1 cellular context compared by ENCODE assay signal in genomic region chr9:133135193-133135745, GRCh38.
TF ChIP-seq lines count a peak whose summit lies in the region.

No MANE protein-coding gene starts in this region.

TF ChIP-seq in HEK293, 187 proteins besides CTCF, POLR2A, EP300 and RAD21 (continued from another document):
- TF ChIP-seq, protein P1, sequence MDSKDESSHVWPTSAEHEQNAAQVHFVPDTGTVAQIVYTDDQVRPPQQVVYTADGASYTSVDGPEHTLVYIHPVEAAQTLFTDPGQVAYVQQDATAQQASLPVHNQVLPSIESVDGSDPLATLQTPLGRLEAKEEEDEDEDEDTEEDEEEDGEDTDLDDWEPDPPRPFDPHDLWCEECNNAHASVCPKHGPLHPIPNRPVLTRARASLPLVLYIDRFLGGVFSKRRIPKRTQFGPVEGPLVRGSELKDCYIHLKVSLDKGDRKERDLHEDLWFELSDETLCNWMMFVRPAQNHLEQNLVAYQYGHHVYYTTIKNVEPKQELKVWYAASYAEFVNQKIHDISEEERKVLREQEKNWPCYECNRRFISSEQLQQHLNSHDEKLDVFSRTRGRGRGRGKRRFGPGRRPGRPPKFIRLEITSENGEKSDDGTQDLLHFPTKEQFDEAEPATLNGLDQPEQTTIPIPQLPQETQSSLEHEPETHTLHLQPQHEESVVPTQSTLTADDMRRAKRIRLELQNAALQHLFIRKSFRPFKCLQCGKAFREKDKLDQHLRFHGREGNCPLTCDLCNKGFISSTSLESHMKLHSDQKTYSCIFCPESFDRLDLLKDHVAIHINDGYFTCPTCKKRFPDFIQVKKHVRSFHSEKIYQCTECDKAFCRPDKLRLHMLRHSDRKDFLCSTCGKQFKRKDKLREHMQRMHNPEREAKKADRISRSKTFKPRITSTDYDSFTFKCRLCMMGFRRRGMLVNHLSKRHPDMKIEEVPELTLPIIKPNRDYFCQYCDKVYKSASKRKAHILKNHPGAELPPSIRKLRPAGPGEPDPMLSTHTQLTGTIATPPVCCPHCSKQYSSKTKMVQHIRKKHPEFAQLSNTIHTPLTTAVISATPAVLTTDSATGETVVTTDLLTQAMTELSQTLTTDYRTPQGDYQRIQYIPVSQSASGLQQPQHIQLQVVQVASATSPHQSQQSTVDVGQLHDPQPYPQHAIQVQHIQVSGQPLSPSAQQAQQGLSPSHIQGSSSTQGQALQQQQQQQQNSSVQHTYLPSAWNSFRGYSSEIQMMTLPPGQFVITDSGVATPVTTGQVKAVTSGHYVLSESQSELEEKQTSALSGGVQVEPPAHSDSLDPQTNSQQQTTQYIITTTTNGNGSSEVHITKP (tag by site-specific recombination; IDR thresholded peaks at IDR 0.05): peak; percentile 57
- TF ChIP-seq ZNF248 (tag by site-specific recombination; IDR thresholded peaks at IDR 0.05) (no peak), GLIS2 (tag by site-specific recombination; IDR thresholded peaks at IDR 0.05) (peak; percentile 15; the same call in 1 of the 2 replicates), ZNF350 (tag by site-specific recombination; IDR thresholded peaks at IDR 0.05) (no peak), KLF17 (tag by site-specific recombination; IDR thresholded peaks at IDR 0.05) (peak; percentile 69), ZNF140 (tag by site-specific recombination; IDR thresholded peaks at IDR 0.05) (no peak), ZBTB10 (tag by site-specific recombination; IDR thresholded peaks at IDR 0.05) (no peak), ZBTB20 (tag by site-specific recombination; IDR thresholded peaks at IDR 0.05) (peak; percentile 23; the same call in 1 of the 2 replicates), ZNF514 (tag by site-specific recombination; IDR thresholded peaks at IDR 0.05) (no peak), ZNF792 (tag by site-specific recombination; IDR thresholded peaks at IDR 0.05) (no peak), ZNF394 (tag by site-specific recombination; IDR thresholded peaks at IDR 0.05; ENCODE audit: borderline replicate concordance) (no peak), ZXDB (tag by site-specific recombination; IDR thresholded peaks at IDR 0.05) (no peak), ZNF133 (tag by site-specific recombination; IDR thresholded peaks at IDR 0.05) (no peak), ZNF341 (tag by site-specific recombination; IDR thresholded peaks at IDR 0.05; ENCODE audit: low read depth) (no peak), ZFHX2 (tag by site-specific recombination; conservative IDR thresholded peaks at IDR 0.05) (0 out of 2 replicates have a peak, but pooled peaks have one; percentile 5), GLI4 (tag by site-specific recombination; IDR thresholded peaks at IDR 0.05) (no peak), ZNF302 (tag by site-specific recombination; IDR thresholded peaks at IDR 0.05; ENCODE audit: low read depth) (no peak), OVOL3 (tag by site-specific recombination; IDR thresholded peaks at IDR 0.05) (no peak), ZNF830 (tag by site-specific recombination; IDR thresholded peaks at IDR 0.05; ENCODE audit: low read depth) (no peak)
- TF ChIP-seq, protein P2, sequence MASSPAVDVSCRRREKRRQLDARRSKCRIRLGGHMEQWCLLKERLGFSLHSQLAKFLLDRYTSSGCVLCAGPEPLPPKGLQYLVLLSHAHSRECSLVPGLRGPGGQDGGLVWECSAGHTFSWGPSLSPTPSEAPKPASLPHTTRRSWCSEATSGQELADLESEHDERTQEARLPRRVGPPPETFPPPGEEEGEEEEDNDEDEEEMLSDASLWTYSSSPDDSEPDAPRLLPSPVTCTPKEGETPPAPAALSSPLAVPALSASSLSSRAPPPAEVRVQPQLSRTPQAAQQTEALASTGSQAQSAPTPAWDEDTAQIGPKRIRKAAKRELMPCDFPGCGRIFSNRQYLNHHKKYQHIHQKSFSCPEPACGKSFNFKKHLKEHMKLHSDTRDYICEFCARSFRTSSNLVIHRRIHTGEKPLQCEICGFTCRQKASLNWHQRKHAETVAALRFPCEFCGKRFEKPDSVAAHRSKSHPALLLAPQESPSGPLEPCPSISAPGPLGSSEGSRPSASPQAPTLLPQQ (tag by site-specific recombination; IDR thresholded peaks at IDR 0.05): 0 out of 2 replicates have a peak, but pooled peaks have one; percentile 14
- TF ChIP-seq, protein P3, sequence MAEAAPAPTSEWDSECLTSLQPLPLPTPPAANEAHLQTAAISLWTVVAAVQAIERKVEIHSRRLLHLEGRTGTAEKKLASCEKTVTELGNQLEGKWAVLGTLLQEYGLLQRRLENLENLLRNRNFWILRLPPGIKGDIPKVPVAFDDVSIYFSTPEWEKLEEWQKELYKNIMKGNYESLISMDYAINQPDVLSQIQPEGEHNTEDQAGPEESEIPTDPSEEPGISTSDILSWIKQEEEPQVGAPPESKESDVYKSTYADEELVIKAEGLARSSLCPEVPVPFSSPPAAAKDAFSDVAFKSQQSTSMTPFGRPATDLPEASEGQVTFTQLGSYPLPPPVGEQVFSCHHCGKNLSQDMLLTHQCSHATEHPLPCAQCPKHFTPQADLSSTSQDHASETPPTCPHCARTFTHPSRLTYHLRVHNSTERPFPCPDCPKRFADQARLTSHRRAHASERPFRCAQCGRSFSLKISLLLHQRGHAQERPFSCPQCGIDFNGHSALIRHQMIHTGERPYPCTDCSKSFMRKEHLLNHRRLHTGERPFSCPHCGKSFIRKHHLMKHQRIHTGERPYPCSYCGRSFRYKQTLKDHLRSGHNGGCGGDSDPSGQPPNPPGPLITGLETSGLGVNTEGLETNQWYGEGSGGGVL (tag by site-specific recombination; IDR thresholded peaks at IDR 0.05): peak; percentile 45; the same call in 1 of the 2 replicates
- TF ChIP-seq, protein P4, sequence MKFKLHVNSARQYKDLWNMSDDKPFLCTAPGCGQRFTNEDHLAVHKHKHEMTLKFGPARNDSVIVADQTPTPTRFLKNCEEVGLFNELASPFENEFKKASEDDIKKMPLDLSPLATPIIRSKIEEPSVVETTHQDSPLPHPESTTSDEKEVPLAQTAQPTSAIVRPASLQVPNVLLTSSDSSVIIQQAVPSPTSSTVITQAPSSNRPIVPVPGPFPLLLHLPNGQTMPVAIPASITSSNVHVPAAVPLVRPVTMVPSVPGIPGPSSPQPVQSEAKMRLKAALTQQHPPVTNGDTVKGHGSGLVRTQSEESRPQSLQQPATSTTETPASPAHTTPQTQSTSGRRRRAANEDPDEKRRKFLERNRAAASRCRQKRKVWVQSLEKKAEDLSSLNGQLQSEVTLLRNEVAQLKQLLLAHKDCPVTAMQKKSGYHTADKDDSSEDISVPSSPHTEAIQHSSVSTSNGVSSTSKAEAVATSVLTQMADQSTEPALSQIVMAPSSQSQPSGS (tag by site-specific recombination; IDR thresholded peaks at IDR 0.05; ENCODE audit: low read depth): no peak
- TF ChIP-seq, protein P5, sequence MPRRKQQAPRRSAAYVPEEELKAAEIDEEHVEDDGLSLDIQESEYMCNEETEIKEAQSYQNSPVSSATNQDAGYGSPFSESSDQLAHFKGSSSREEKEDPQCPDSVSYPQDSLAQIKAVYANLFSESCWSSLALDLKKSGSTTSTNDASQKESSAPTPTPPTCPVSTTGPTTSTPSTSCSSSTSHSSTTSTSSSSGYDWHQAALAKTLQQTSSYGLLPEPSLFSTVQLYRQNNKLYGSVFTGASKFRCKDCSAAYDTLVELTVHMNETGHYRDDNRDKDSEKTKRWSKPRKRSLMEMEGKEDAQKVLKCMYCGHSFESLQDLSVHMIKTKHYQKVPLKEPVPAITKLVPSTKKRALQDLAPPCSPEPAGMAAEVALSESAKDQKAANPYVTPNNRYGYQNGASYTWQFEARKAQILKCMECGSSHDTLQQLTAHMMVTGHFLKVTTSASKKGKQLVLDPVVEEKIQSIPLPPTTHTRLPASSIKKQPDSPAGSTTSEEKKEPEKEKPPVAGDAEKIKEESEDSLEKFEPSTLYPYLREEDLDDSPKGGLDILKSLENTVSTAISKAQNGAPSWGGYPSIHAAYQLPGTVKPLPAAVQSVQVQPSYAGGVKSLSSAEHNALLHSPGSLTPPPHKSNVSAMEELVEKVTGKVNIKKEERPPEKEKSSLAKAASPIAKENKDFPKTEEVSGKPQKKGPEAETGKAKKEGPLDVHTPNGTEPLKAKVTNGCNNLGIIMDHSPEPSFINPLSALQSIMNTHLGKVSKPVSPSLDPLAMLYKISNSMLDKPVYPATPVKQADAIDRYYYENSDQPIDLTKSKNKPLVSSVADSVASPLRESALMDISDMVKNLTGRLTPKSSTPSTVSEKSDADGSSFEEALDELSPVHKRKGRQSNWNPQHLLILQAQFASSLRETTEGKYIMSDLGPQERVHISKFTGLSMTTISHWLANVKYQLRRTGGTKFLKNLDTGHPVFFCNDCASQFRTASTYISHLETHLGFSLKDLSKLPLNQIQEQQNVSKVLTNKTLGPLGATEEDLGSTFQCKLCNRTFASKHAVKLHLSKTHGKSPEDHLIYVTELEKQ (tag by site-specific recombination; IDR thresholded peaks at IDR 0.05; ENCODE audit: borderline replicate concordance): no peak
